ENCODE assay signal across 1 cellular context in the genomic region with DNA sequence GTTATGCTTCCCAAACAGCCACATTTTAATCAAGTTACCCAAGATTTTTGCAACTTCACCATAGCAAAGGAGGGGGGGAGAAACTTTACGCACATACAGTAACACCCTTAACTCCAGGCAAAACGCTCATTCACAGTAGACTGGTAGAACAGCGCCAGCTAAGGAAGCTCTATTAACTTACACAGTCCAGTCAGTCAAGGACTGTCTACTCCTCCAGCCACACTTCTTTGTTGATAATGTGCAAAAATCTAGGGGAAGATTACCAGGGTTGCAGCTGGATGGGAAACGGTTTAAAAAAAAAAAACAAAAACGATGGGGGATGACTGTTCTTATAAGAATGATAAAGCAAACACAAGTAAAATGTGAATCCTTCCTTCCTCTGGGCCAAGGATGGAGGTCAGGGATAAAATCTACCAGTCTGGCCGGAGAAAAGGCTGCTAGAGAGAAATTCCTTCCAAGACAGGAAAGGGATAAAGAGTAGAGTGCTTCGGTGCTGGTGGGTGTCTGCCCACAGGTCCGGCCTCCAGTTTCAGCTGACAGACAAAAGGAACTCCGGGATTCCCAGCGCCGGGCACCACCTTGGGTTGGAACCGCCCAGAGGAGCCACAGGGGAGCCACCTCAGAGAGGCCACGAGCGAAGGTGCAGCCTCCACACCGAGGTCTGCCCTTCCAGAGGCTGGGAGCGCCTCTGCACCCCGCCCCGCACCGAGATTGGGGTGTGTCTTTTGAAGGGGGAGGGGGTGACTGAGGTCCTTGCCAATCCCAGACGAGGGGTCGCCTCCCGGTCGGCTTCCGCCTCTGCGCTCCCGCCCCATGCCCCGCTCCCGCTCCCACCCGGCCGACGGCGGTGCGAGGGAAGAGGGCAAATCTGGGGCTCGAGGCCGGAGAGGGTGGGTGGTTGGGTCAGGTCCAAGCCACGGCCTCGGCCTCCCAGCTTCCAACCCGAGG.
TF ChIP-seq lines count a peak whose summit lies in the region.

No MANE protein-coding gene starts in this region.

TF ChIP-seq in WTC11, 78 proteins besides CTCF, POLR2A, EP300 and RAD21 (continued from another document):
- no peak for TF ChIP-seq ZNF532 (CRISPR knock-in tag; IDR thresholded peaks at IDR 0.05; ENCODE audit: borderline replicate concordance)
- TF ChIP-seq, protein P1, sequence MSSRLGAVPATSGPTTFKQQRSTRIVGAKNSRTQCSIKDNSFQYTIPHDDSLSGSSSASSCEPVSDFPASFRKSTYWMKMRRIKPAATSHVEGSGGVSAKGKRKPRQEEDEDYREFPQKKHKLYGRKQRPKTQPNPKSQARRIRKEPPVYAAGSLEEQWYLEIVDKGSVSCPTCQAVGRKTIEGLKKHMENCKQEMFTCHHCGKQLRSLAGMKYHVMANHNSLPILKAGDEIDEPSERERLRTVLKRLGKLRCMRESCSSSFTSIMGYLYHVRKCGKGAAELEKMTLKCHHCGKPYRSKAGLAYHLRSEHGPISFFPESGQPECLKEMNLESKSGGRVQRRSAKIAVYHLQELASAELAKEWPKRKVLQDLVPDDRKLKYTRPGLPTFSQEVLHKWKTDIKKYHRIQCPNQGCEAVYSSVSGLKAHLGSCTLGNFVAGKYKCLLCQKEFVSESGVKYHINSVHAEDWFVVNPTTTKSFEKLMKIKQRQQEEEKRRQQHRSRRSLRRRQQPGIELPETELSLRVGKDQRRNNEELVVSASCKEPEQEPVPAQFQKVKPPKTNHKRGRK (CRISPR knock-in tag; IDR thresholded peaks at IDR 0.05; ENCODE audit: borderline replicate concordance), result no peak
- TF ChIP-seq ELF4 (CRISPR knock-in tag; IDR thresholded peaks at IDR 0.05; ENCODE audit: low read depth), result no peak
- TF ChIP-seq ZNF317 (CRISPR knock-in tag; IDR thresholded peaks at IDR 0.05; ENCODE audit: borderline replicate concordance, low read depth), result no peak
- TF ChIP-seq CDX4 (CRISPR knock-in tag; IDR thresholded peaks at IDR 0.05; ENCODE audit: borderline replicate concordance), result no peak
- no peak for TF ChIP-seq ZNF138 (CRISPR knock-in tag; conservative IDR thresholded peaks at IDR 0.05)
- no peak for TF ChIP-seq GRHL2 (CRISPR knock-in tag; IDR thresholded peaks at IDR 0.05; ENCODE audit: insufficient replicate concordance, severe bottlenecking)
